Comparison of ENCODE assay signal across 23 cellular contexts in genomic region chr16:87891763-87892162, GRCh38. TPM values are rescaled to one million over a fixed set of nuclear protein-coding genes. Genes with fewer than 3 reads are reported as not detected.
"Had no signal": no experiment of that assay in that cellular context is flagged by ENCODE, and none has a peak within 500 bp of the region (broad histone marks: within the 10 kb centered on the region; RNA-seq: fewer than 3 reads in every experiment).

No MANE protein-coding gene starts in this region.

- DNase-seq: IMR-90, Kasumi-1, MM.1S, NCI-H1092 treated with DMSO at 0.1 percent for 48 hours, NCI-H1436, NCI-H187, NCI-H2029, NCI-H2081 treated with DMSO at 0.1 percent for 48 hours, NCI-H2171, NCI-H226, NCI-H446, NCI-H510A, NCI-H524 treated with DMSO at 0.1 percent for 48 hours, NCI-H69, NCI-H774, Right ventricle myocardium superior, RPMI8226, SK-N-SH had no signal

- H3K9me3 ChIP-seq: SK-N-SH had no signal

- FAIRE-seq: RCC 7860 had no signal

- H3K9ac ChIP-seq: KMS-11, SK-N-SH had no signal

- H3K27ac ChIP-seq: KMS-11 had no signal

- H3K4me2 ChIP-seq: KMS-11, SK-N-SH had no signal

RNA-seq across cellular contexts. Expression of gene CA5A, which starts 44.6 kb away (rescaled TPM):
- total RNA-seq: HT-29, IMR-90, M059J, Right ventricle myocardium superior, SK-MEL-5 had no signal
- polyA plus RNA-seq: IMR-90, SK-N-SH had no signal
